7 cellular contexts compared by ENCODE assay signal in the genomic region with DNA sequence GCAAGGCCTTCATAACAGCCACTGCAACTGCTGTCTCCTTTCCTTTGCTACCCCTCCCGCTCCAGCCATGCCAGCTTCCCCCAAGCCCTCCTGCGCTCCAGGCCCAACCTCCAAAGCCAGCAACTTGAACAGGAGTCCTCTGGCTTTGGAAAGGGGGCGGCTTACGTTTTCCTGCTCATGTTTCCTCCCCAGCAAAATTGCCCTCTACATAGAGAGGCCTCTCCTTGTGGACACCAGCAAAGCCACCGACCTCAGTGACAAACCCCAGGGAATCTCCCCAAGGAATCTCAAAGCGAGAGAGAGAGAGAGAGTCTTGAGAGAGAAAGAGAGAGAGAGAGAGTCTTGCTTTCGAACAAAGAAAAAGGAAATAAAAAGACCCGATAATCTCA. TPM values are rescaled to one million over a fixed set of nuclear protein-coding genes. Genes with fewer than 3 reads are reported as not detected.
DNase-seq lines count a peak whose midpoint lies in the region; ATAC-seq and TF ChIP-seq lines count a peak whose summit lies in the region.

No MANE protein-coding gene starts in this region.

- H3K9me3 ChIP-seq in NT2/D1 (ENCODE audit: insufficient read depth, low read length) = no peaks in the 10 kb centered on the region
- no peaks in the 10 kb centered on the region for H3K9me3 ChIP-seq in muscle layer of duodenum (ENCODE audit: control insufficient read depth in 1 of 2, low read length in 2 of 2)

- DNase-seq in HFFc6 (no peak), NT2/D1 (ENCODE audit: low read depth, low spot score) (no peak), ecto neural progenitor cell (ENCODE audit: low spot score) (peak; percentile 63), GM13977 (ENCODE audit: low spot score) (no peak)
- no peak for DNase-seq in stimulated activated CD8-positive, alpha-beta memory T cell treated with anti-CD3 and anti-CD28 coated beads, Interleukin-4, amount 100 ng/mL, for 48 hours

- no peaks in the 10 kb centered on the region for H3K27me3 ChIP-seq in NT2/D1 (ENCODE audit: insufficient read depth, insufficient read length)
- no peaks in the 10 kb centered on the region for H3K27me3 ChIP-seq in muscle layer of duodenum (ENCODE audit: low read depth, low read length)

- H3K4me1 ChIP-seq in NT2/D1 (ENCODE audit: insufficient read depth, insufficient read length) (peaks cover 2% of the 10 kb centered on the region), muscle layer of duodenum (ENCODE audit: control insufficient read depth in 1 of 2, insufficient read depth in 2 of 2, low read length in 2 of 2) (peaks cover 13 to 29% of the 10 kb centered on the region in 2 donors)

- H3K9ac ChIP-seq in NT2/D1 (ENCODE audit: insufficient read length, low read depth) = peak overlapping the region; percentile 50

- peak; percentile 5 for ATAC-seq in GM18858 (IDR thresholded peaks at IDR 0.05; ENCODE audit: unreplicated experiment)

- no peak overlapping the region for H3K4me3 ChIP-seq in NT2/D1 (ENCODE audit: insufficient read length, low read depth)
- H3K4me3 ChIP-seq in muscle layer of duodenum (ENCODE audit: low read depth in 1 of 2, low read length in 2 of 2) = peak overlapping the region; percentile 91 to 97

- no peak for TF ChIP-seq CTCF in HFFc6 (IDR thresholded peaks at IDR 0.05)
- TF ChIP-seq CTCF in GM13977 (IDR thresholded peaks at IDR 0.05; ENCODE audit: extremely low read depth, insufficient read depth, missing control alignments) = no peak

- in situ Hi-C loops in GM13977 (cut with MboI; ENCODE audit: low pct_unique_long_range_greater_than_20kb, low sequenced_read_pairs, unreplicated experiment) = no loop called here

- no peaks in the 10 kb centered on the region; the same call in 1 of the 2 replicates for H3K27me3 Mint-ChIP-seq in HFFc6 (ENCODE audit: insufficient read depth)

- H3K36me3 ChIP-seq in NT2/D1 (ENCODE audit: insufficient read depth, insufficient read length, low read length) (peaks cover 30% of the 10 kb centered on the region), muscle layer of duodenum (ENCODE audit: control insufficient read depth in 1 of 2, insufficient read depth in 2 of 2, low read length in 2 of 2) (peaks cover 7 to 15% of the 10 kb centered on the region in 2 donors)

- peaks cover 33% of the 10 kb centered on the region for H3K36me3 Mint-ChIP-seq in HFFc6 (ENCODE audit: low read depth)

- peak overlapping the region; percentile 98 for H3K27ac Mint-ChIP-seq in HFFc6

- peaks cover 62% of the 10 kb centered on the region for H3K4me1 Mint-ChIP-seq in HFFc6 (ENCODE audit: low read depth)

- peak overlapping the region; percentile 97 for H3K4me3 Mint-ChIP-seq in HFFc6

- peak overlapping the region; percentile 100 for H3K27ac ChIP-seq in muscle layer of duodenum (ENCODE audit: low read length)

- H3K9me3 Mint-ChIP-seq in HFFc6 = no peaks in the 10 kb centered on the region

RNA-seq across cellular contexts. Expression of gene BTN2A1, which starts 0.4 kb away (rescaled TPM):
- 10 to 100 TPM; 29.2 to 35.4 (median 33.0) TPM for total RNA-seq in HFFc6 (2021; fragmentation: NEBNext Ultra II Directional; extraction: Animal tissue kit (Norgen Biotek cat#: 25700))

RNA-seq across cellular contexts. Expression of gene BTN3A3, which starts 17.1 kb away (rescaled TPM):
- 1 to 10 TPM; 4.6 to 9.9 (median 8.4) TPM for total RNA-seq in HFFc6 (2021; fragmentation: NEBNext Ultra II Directional; extraction: Animal tissue kit (Norgen Biotek cat#: 25700))

RNA-seq across cellular contexts. Expression of gene BTN1A1, which starts 42.7 kb away (rescaled TPM):
- not detected for total RNA-seq in HFFc6 (2021; fragmentation: NEBNext Ultra II Directional; extraction: Animal tissue kit (Norgen Biotek cat#: 25700))

RNA-seq across cellular contexts. Expression of gene BTN3A1, which starts 55.3 kb away (rescaled TPM):
- 10 to 100 TPM; 10.3 to 16.2 (median 13.8) TPM for total RNA-seq in HFFc6 (2021; fragmentation: NEBNext Ultra II Directional; extraction: Animal tissue kit (Norgen Biotek cat#: 25700))
